Comparison of ENCODE assay signal across 8 cellular contexts in the genomic region with DNA sequence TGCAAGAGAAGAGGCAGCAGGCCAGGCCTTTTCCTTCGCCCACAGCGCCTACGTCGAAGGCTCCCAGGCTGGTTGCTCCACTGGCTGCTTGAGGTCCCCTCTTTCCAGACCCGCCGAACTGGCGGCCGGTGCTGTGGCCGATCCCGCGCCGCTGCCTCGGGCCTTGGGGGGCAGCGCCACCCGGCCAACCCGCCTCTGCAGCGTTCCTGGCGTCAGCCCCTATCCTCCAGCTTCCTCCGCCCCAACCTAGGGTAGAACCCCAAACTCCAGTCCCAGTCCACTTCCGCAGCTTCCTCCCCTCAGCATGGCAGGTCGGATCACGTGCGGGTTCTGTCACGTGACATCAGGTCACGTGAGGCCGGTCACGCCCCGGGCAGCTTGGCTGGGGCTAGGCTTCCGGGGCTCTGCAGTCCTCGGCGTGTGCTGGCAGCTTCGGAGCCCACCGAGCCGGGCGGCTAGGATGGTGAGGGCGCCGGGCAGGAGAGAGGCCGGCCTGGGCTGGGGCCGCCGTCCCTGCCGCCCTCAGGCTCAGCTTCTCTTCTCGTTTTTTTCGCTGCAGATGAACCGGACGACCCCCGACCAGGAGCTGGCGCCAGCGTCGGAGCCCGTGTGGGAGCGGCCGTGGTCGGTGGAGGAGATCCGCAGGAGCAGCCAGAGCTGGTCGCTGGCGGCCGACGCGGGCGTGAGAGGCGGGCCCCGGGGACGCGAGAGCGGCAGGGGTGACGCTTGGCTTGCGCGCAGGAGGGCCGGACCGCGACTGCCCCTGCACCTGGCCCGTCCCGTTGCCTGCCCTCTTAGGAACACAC. TPM values are rescaled to one million over a fixed set of nuclear protein-coding genes. Genes with fewer than 3 reads are reported as not detected.
A peak's percentile ranks its signal among the peaks of the same experiment; 100 is the strongest.
DNase-seq lines count a peak whose midpoint lies in the region; ATAC-seq and TF ChIP-seq lines count a peak whose summit lies in the region.
"Not testable (repeated sequence)": the region's sequence is repeated elsewhere in the genome, so short reads cannot be mapped to it uniquely, and the experiment has no call there.

A gene with protein sequence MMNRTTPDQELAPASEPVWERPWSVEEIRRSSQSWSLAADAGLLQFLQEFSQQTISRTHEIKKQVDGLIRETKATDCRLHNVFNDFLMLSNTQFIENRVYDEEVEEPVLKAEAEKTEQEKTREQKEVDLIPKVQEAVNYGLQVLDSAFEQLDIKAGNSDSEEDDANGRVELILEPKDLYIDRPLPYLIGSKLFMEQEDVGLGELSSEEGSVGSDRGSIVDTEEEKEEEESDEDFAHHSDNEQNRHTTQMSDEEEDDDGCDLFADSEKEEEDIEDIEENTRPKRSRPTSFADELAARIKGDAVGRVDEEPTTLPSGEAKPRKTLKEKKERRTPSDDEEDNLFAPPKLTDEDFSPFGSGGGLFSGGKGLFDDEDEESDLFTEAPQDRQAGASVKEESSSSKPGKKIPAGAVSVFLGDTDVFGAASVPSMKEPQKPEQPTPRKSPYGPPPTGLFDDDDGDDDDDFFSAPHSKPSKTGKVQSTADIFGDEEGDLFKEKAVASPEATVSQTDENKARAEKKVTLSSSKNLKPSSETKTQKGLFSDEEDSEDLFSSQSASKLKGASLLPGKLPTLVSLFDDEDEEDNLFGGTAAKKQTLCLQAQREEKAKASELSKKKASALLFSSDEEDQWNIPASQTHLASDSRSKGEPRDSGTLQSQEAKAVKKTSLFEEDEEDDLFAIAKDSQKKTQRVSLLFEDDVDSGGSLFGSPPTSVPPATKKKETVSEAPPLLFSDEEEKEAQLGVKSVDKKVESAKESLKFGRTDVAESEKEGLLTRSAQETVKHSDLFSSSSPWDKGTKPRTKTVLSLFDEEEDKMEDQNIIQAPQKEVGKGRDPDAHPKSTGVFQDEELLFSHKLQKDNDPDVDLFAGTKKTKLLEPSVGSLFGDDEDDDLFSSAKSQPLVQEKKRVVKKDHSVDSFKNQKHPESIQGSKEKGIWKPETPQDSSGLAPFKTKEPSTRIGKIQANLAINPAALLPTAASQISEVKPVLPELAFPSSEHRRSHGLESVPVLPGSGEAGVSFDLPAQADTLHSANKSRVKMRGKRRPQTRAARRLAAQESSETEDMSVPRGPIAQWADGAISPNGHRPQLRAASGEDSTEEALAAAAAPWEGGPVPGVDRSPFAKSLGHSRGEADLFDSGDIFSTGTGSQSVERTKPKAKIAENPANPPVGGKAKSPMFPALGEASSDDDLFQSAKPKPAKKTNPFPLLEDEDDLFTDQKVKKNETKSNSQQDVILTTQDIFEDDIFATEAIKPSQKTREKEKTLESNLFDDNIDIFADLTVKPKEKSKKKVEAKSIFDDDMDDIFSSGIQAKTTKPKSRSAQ (N-terminal part only) (plus strand): TSS at position 409 of the 806 bp plus-strand sequence. CDS start 52 bp downstream, at position 461.

- TF ChIP-seq CTCF in WERI-Rb-1 (IDR thresholded peaks at IDR 0.05; ENCODE audit: low read depth, low read length): not testable (repeated sequence)

- H3K9me3 ChIP-seq in WERI-Rb-1 (ENCODE audit: severe bottlenecking); iPS-20b (ENCODE audit: insufficient read depth, low read depth, low read length); skeletal muscle tissue (ENCODE audit: control insufficient read depth in 3 of 3, low read length in 3 of 3): not testable (repeated sequence)

- H3K9ac ChIP-seq in iPS-20b (ENCODE audit: low read depth, low read length): not testable (repeated sequence)
- H3K9ac ChIP-seq in skeletal muscle tissue (ENCODE audit: low read depth in 1 of 3, low read length in 3 of 3): peak within 1 kb of the TSS; percentile 70 to 82 (median 70)

- H3K4me1 ChIP-seq in iPS-20b (ENCODE audit: insufficient read depth, low read length); skeletal muscle tissue (ENCODE audit: control insufficient read depth in 3 of 3, insufficient read depth in 3 of 3, low read length in 3 of 3): not testable (repeated sequence)

- in situ Hi-C loops in T47D (cut with HindIII; ENCODE audit: low pct_unique_long_range_greater_than_20kb, low sequenced_read_pairs): not testable (repeated sequence)

- peak within 1 kb of the TSS; percentile 52 for H3K4me3 ChIP-seq in WERI-Rb-1 (ENCODE audit: low read depth, low read length)
- peak within 1 kb of the TSS; percentile 66 for H3K4me3 ChIP-seq in iPS-20b (ENCODE audit: low read length)
- peak within 1 kb of the TSS; percentile 75 to 84 (median 76) for H3K4me3 ChIP-seq in skeletal muscle tissue (ENCODE audit: low read length in 3 of 3)

- DNase-seq in A172 (ENCODE audit: low spot score) (peak; percentile 67), NCI-H2171 treated with DMSO at 0.1 percent for 48 hours (lab: John Stamatoyannopoulos, UW) (peak; percentile 69), WERI-Rb-1 (peak; percentile 90), T47D (ENCODE audit: low read depth in 1 of 2, low spot score in 1 of 2) (peak; percentile 75 to 94)

- peak; percentile 95 for ATAC-seq in GM18868 (IDR thresholded peaks at IDR 0.05; ENCODE audit: unreplicated experiment)
- ATAC-seq in HG03095 (IDR thresholded peaks at IDR 0.05; ENCODE audit: unreplicated experiment): peak; percentile 90

- H3K36me3 ChIP-seq in WERI-Rb-1; iPS-20b (ENCODE audit: insufficient read depth, low read depth, low read length); skeletal muscle tissue (ENCODE audit: control insufficient read depth in 3 of 3, insufficient read depth in 3 of 3, low read length in 3 of 3): not testable (repeated sequence)

- not testable (repeated sequence) for H3K27me3 ChIP-seq in WERI-Rb-1 (ENCODE audit: insufficient read depth, low read depth, severe bottlenecking); iPS-20b (ENCODE audit: insufficient read depth, low read length); skeletal muscle tissue (ENCODE audit: control insufficient read depth in 3 of 3, insufficient read depth in 3 of 3, low read length in 3 of 3)

- H3K27ac ChIP-seq in WERI-Rb-1; iPS-20b (ENCODE audit: low read length): not testable (repeated sequence)
- H3K27ac ChIP-seq in skeletal muscle tissue (ENCODE audit: low read depth, low read length): peak within 1 kb of the TSS; percentile 47

RNA-seq across cellular contexts. Expression of the gene that starts here (rescaled TPM):
- total RNA-seq in A172 (2014; rRNA removed; shearing (Covaris generic)): 27.1 and 36.7 TPM in 2 replicates
- 24.0 TPM for total RNA-seq in skeletal muscle tissue
